In the genomic region with DNA sequence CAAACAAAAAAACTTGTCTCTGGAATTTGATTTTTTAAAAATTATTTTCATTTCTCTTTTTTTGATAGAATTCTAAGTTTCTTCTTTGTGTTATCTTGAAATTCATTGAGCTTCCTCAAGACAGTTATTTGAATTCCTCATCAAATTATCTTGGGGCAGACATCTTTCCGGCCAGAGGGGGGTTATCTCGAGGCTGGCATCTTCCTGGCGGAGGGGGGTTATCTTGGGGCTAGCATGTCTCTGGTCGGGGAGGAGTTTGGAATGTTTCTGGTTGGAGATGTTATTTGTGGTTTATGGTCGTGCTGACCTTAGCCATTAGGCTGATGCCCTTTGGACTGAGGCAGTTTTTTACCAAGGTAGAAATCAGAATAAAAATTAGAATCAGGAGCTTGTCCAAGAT, we compare ENCODE assay signal across 23 cellular contexts.
"Had no signal": no experiment of that assay in that cellular context is flagged by ENCODE, and none has a peak within 500 bp of the region (broad histone marks: within the 10 kb centered on the region; RNA-seq: fewer than 3 reads in every experiment).

No MANE protein-coding gene starts in this region.

- H3K4me2 ChIP-seq: KMS-11 had no signal

- H3K9me3 ChIP-seq: SJSA1 had no signal

- H3K4me3 ChIP-seq: SJSA1, SK-N-MC had no signal

- FAIRE-seq: HepG2, RCC 7860 had no signal

- H3K9ac ChIP-seq: KMS-11 had no signal

- DNase-seq: IMR-90, Kasumi-1, MM.1S, NCI-H1092 treated with DMSO at 0.1 percent for 48 hours, NCI-H1436, NCI-H187, NCI-H2029, NCI-H2081 treated with DMSO at 0.1 percent for 48 hours, NCI-H2171, NCI-H226, NCI-H446, NCI-H510A, NCI-H524 treated with DMSO at 0.1 percent for 48 hours, NCI-H69, NCI-H774, Right ventricle myocardium superior, RPMI8226, SIG-M5 had no signal

- H3K4me1 ChIP-seq: SJSA1 had no signal

- H3K27ac ChIP-seq: KMS-11, SJSA1, SK-N-MC had no signal

- ATAC-seq: HepG2 had no signal

- H3K36me3 ChIP-seq: SJSA1 had no signal
